ENCODE assay signal across 8 cellular contexts in the genomic region with DNA sequence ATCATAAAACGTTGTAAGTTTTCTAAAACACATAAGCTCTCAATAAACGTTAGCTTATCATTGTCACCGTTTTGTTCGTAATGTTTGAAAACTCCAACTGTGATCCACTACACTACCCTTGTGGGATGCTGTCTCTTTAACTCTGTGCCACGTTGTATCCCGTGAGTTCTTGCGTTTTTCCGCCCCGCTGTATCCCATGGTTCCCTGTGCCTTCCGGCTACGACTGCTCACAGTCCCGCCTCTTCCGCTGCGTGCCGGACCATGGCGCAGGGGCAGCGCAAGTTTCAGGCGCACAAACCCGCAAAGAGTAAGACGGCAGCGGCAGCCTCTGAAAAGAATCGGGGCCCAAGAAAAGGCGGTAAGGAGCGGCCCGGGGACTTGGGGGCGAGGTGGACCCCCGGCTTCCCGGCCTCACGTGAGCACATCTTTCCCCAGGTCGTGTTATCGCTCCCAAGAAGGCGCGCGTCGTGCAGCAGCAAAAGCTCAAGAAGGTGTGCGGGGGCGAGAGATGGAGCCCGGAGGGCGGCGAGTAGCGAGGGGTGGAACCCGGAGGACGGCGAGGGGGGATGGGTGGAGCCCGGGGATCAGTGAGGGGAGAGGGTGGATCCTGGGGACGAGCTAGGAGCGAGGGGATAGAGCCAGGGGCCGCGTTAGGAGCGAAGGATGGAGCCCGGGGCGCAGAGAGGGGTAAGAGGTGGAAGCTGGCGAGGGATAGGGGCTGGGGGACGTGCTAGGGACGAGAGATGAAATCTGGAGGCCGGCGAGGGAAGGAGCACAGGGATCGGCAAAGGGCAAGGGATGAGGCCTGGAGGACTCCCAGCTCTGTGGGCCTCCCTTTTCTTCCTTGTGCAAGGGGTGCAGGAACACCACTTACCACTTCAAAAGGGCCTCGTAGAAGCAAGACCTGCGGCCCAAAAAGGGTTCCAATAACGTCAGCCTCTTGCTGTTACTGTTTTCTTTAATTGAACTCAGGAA. TPM values are rescaled to one million over a fixed set of nuclear protein-coding genes. Genes with fewer than 3 reads are reported as not detected.
DNase-seq lines count a peak whose midpoint lies in the region; ATAC-seq and TF ChIP-seq lines count a peak whose summit lies in the region.

A gene (plus strand): TSS at position 240 of the 975 bp plus-strand sequence. CDS start 22 bp downstream, at position 262.

- H3K36me3 ChIP-seq in ovary (no peaks in the 10 kb centered on the region), thyroid gland (peaks cover 17 to 26% of the 10 kb centered on the region in 2 donors)

- peak within 1 kb of the TSS; percentile 9 to 52 for H3K27ac ChIP-seq in ovary
- peak within 1 kb of the TSS; percentile 75 to 88 (median 85) for H3K27ac ChIP-seq in thyroid gland

- intact Hi-C loops in Right ventricle myocardium inferior (cut with DNase I) (no loop called here), ovary (cut with DNase I) (loop anchor here in 1 of 4 donors (10.0 kb wide), 1 partner anchor 90 kb away; no protein-coding TSS in a partner anchor), thyroid gland (cut with DNase I) (no loop called here)

- no peaks in the 10 kb centered on the region for H3K9me3 ChIP-seq in ovary
- no peaks in the 10 kb centered on the region for H3K9me3 ChIP-seq in thyroid gland

- peak; percentile 94 for ATAC-seq in HG02759 (IDR thresholded peaks at IDR 0.05; ENCODE audit: unreplicated experiment)
- ATAC-seq in Right ventricle myocardium inferior, result peak; percentile 98

- TF ChIP-seq CTCF in GM12864 (IDR thresholded peaks at IDR 0.05; ENCODE audit: low read depth, low read length, missing control alignments) (no peak), ovary (IDR thresholded peaks at IDR 0.05) (peak in 1 of 3 donors; percentile 10), thyroid gland (IDR thresholded peaks at IDR 0.05) (no peak)

- no peak for TF ChIP-seq EP300 in ovary (IDR thresholded peaks at IDR 0.05)

- DNase-seq in GM12864 (ENCODE audit: low read depth) (peak; percentile 79), NCI-H1417 (lab: John Stamatoyannopoulos, UW) (peak; percentile 83 to 96 (median 93)), SW 1271 (lab: John Stamatoyannopoulos, UW) (peak; percentile 78 to 90), Right ventricle myocardium inferior (ENCODE audit: missing footprints) (peak; percentile 95), ovary (peak; percentile 85 to 92 (median 88)), thyroid gland (peak; percentile 91 to 94)
- DNase-seq in activated naive CD8-positive, alpha-beta T cell treated with anti-CD3 and anti-CD28 coated beads, Interleukin-2, amount 50 U/mL, for 16 hours (ENCODE audit: low read depth, low spot score), result peak; percentile 80

- H3K4me1 ChIP-seq in ovary (ENCODE audit: insufficient read depth) (peaks cover 7% of the 10 kb centered on the region), thyroid gland (peaks cover 23 to 35% of the 10 kb centered on the region in 2 donors)

- H3K27me3 ChIP-seq in ovary, result no peaks in the 10 kb centered on the region
- H3K27me3 ChIP-seq in thyroid gland, result no peaks in the 10 kb centered on the region

- TF ChIP-seq POLR2A in ovary (IDR thresholded peaks at IDR 0.05), result peak; percentile 93
- TF ChIP-seq POLR2A in thyroid gland (IDR thresholded peaks at IDR 0.05), result peak; percentile 16 to 89

- 0 to 1% (median 1%) methylated on average over 61 of the region's 61 CpGs for WGBS in ovary, 3 donors
- WGBS in thyroid gland, 2 donors, result 0 to 1% methylated on average over 51 to 58 of the region's 61 CpGs

- H3K4me3 ChIP-seq in GM12864 (ENCODE audit: low read depth, low read length) (peak within 1 kb of the TSS; percentile 99), ovary (peak within 1 kb of the TSS; percentile 95), thyroid gland (replicated peaks in 1 of 3) (peak within 1 kb of the TSS; percentile 83 to 98 (median 92))

RNA-seq across cellular contexts. Expression of the gene that starts here (rescaled TPM):
- total RNA-seq in Right ventricle myocardium inferior (89.9 TPM), ovary (100 to 1,000 TPM in 2 of 7 donors, 10 to 100 TPM in 5; 76.4 to 298 (median 91.3) TPM), thyroid gland (100 to 1,000 TPM in 2 of 4 donors, 10 to 100 TPM in 2; 50.2 to 191 (median 139) TPM)
- 100 to 1,000 TPM in 1 of 2 donors, 10 to 100 TPM in 1; 62.5 to 156 TPM for polyA plus RNA-seq in ovary

Comparison
In these comparisons a context has a peak if more than half of its experiments do, and no peak if none do; other contexts are left out.
1. Peak in every context shown above with its lines: DNase-seq, ATAC-seq, H3K4me3 ChIP-seq and H3K27ac ChIP-seq.